9 cellular contexts compared by ENCODE assay signal in genomic region chr14:22587677-22588418, GRCh38. TPM values are rescaled to one million over a fixed set of nuclear protein-coding genes. Genes with fewer than 3 reads are reported as not detected.
DNase-seq lines count a peak whose midpoint lies in the region; ATAC-seq, FAIRE-seq and TF ChIP-seq lines count a peak whose summit lies in the region.
"Not testable (repeated sequence)": the region's sequence is repeated elsewhere in the genome, so short reads cannot be mapped to it uniquely, and the experiment has no call there.
"Had no signal": no experiment of that assay in that cellular context is flagged by ENCODE, and none has a peak within 500 bp of the region (broad histone marks: within the 10 kb centered on the region; RNA-seq: fewer than 3 reads in every experiment).

No MANE protein-coding gene starts in this region.

- TF ChIP-seq CTCF in A673 (conservative IDR thresholded peaks at IDR 0.05; ENCODE audit: low read depth, low read length); OCI-LY1 (IDR thresholded peaks at IDR 0.05; ENCODE audit: low read length); activated CD8-positive, alpha-beta T cell treated with anti-CD3 and anti-CD28 coated beads for 36 hours (IDR thresholded peaks at IDR 0.05); foreskin keratinocyte (conservative IDR thresholded peaks at IDR 0.05): not testable (repeated sequence)

- not testable (repeated sequence) for BruUV-seq in A673 (replicated peaks; lab: Mats Ljungman, UMichigan)

- not testable (repeated sequence) for H3K27me3 Mint-ChIP-seq in activated CD8-positive, alpha-beta T cell treated with anti-CD3 and anti-CD28 coated beads for 36 hours

- ATAC-seq in activated CD8-positive, alpha-beta T cell treated with anti-CD3 and anti-CD28 coated beads for 36 hours; foreskin keratinocyte: not testable (repeated sequence)

- H2AFZ ChIP-seq in OCI-LY1 (ENCODE audit: low read length): not testable (repeated sequence)

- intact Hi-C loops in A673 (cut with micrococcal nuclease; ENCODE audit: unreplicated experiment): not testable (repeated sequence)
- intact Hi-C loops in activated CD8-positive, alpha-beta T cell treated with anti-CD3 and anti-CD28 coated beads for 36 hours (cut with micrococcal nuclease): loop anchor here (10.0 kb wide), 1 partner anchor 127 kb away; no protein-coding TSS in a partner anchor

- not testable (repeated sequence) for DNase-seq in A673 (ENCODE audit: low spot score); GM19239 (ENCODE audit: insufficient read length, low spot score); activated CD8-positive, alpha-beta T cell treated with anti-CD3 and anti-CD28 coated beads for 36 hours; foreskin keratinocyte
- DNase-seq in central memory CD4-positive, alpha-beta T cell: peak; percentile 42

- H3K4me1 ChIP-seq in A673 (ENCODE audit: insufficient read depth, low read length, poor library complexity, severe bottlenecking): peaks cover 19% of the 10 kb centered on the region
- peaks cover 59% of the 10 kb centered on the region for H3K4me1 ChIP-seq in OCI-LY1 (ENCODE audit: insufficient read depth, low read length, severe bottlenecking)
- H3K4me1 ChIP-seq in foreskin keratinocyte: not testable (repeated sequence)
- H3K4me1 ChIP-seq in mucosa of rectum (ENCODE audit: control insufficient read depth in 2 of 2, insufficient read depth in 2 of 2, low read length in 2 of 2): peaks cover 15 to 22% of the 10 kb centered on the region in 2 donors
- peaks cover 21% of the 10 kb centered on the region for H3K4me1 ChIP-seq in skeletal muscle satellite cell (ENCODE audit: control insufficient read depth, insufficient read depth, low read length)

- peak overlapping the region; percentile 91 for H3K9ac ChIP-seq in OCI-LY1 (ENCODE audit: low read length)
- H3K9ac ChIP-seq in mucosa of rectum (ENCODE audit: low read depth in 1 of 2, low read length in 2 of 2): peak overlapping the region; percentile 97 to 98
- H3K9ac ChIP-seq in skeletal muscle satellite cell (ENCODE audit: low read depth, low read length): peak overlapping the region; percentile 99

- H3K27ac ChIP-seq in A673 (ENCODE audit: low read depth, low read length, poor library complexity, severe bottlenecking) (peak overlapping the region; percentile 78), foreskin keratinocyte (peak overlapping the region; percentile 62), mucosa of rectum (ENCODE audit: low read depth in 2 of 2, low read length in 2 of 2) (peak overlapping the region; percentile 92 to 99)
- H3K27ac ChIP-seq in OCI-LY1 (ENCODE audit: low read depth, low read length, poor library complexity, severe bottlenecking): not testable (repeated sequence)

- not testable (repeated sequence) for H4K20me1 ChIP-seq in OCI-LY1 (ENCODE audit: insufficient read depth, low read length)

- CTCF ChIA-PET in A673 (lab: Charles Lee): interaction anchor here (1.3 kb wide), 1 partner anchor 18 kb away, joined by 4 read pairs; no protein-coding TSS in a partner anchor
- CTCF ChIA-PET in activated CD8-positive, alpha-beta T cell treated with anti-CD3 and anti-CD28 coated beads for 36 hours (lab: Charles Lee): interaction anchor here (1.2 to 12.8 kb wide), 13 partner anchors 8 to 399 kb away, joined by 3 to 163 read pairs (median 6); partner anchors contain the start of genes ABHD4 and OXA1L

- H3F3A ChIP-seq in OCI-LY1 (ENCODE audit: insufficient read depth, low read length): not testable (repeated sequence)

- H3K9me3 Mint-ChIP-seq in activated CD8-positive, alpha-beta T cell treated with anti-CD3 and anti-CD28 coated beads for 36 hours: not testable (repeated sequence)

- peak overlapping the region; percentile 81 for H3K4me3 ChIP-seq in A673 (ENCODE audit: low read depth, low read length, poor library complexity, severe bottlenecking)
- peak overlapping the region; percentile 89 for H3K4me3 ChIP-seq in OCI-LY1 (ENCODE audit: low read depth, low read length, poor library complexity, severe bottlenecking)
- peak overlapping the region; percentile 98 to 100 for H3K4me3 ChIP-seq in mucosa of rectum (ENCODE audit: low read length in 2 of 2)
- H3K4me3 ChIP-seq in skeletal muscle satellite cell (ENCODE audit: low read length): peak overlapping the region; percentile 93

- peak overlapping the region; percentile 83 for H3K4me3 Mint-ChIP-seq in activated CD8-positive, alpha-beta T cell treated with anti-CD3 and anti-CD28 coated beads for 36 hours

- peak overlapping the region; percentile 98 for H3K27ac Mint-ChIP-seq in activated CD8-positive, alpha-beta T cell treated with anti-CD3 and anti-CD28 coated beads for 36 hours

- peak; percentile 81 for FAIRE-seq in GM19239 (lab: Jason Lieb, UNC)

- H3K79me2 ChIP-seq in OCI-LY1 (ENCODE audit: insufficient read depth, low read length): peaks cover 47% of the 10 kb centered on the region

- H3K9me2 ChIP-seq in OCI-LY1 (ENCODE audit: low read depth, low read length): not testable (repeated sequence)

- H3K4me1 Mint-ChIP-seq in activated CD8-positive, alpha-beta T cell treated with anti-CD3 and anti-CD28 coated beads for 36 hours (ENCODE audit: low read depth): peaks cover 71% of the 10 kb centered on the region

- peaks cover 47% of the 10 kb centered on the region for H3K36me3 Mint-ChIP-seq in activated CD8-positive, alpha-beta T cell treated with anti-CD3 and anti-CD28 coated beads for 36 hours (ENCODE audit: low read depth)

- not testable (repeated sequence) for H3K9me3 ChIP-seq in A673 (ENCODE audit: low read depth, low read length, poor library complexity, severe bottlenecking); OCI-LY1 (ENCODE audit: low read length); mucosa of rectum (ENCODE audit: control insufficient read depth in 2 of 2, low read length in 2 of 2); skeletal muscle satellite cell (replicated peaks; ENCODE audit: low read length)

- POLR2A ChIA-PET in A673 (lab: Charles Lee; ENCODE audit: low non-redundant PET): not testable (repeated sequence)
- POLR2A ChIA-PET in activated CD8-positive, alpha-beta T cell treated with anti-CD3 and anti-CD28 coated beads for 36 hours (lab: Charles Lee): interaction anchor here (0.6 to 3.9 kb wide), 25 partner anchors 8 to 506 kb away, joined by 3 to 31 read pairs (median 4); partner anchors contain the start of genes ABHD4 and OXA1L

- not testable (repeated sequence) for H3K36me3 ChIP-seq in A673 (ENCODE audit: insufficient read depth, low read length, poor library complexity, severe bottlenecking); mucosa of rectum (ENCODE audit: control insufficient read depth in 2 of 2, insufficient read depth in 2 of 2, low read length in 2 of 2)
- H3K36me3 ChIP-seq in OCI-LY1 (ENCODE audit: insufficient read depth, low read length) (peaks cover 19% of the 10 kb centered on the region; the same call in 1 of the 2 replicates), skeletal muscle satellite cell (ENCODE audit: insufficient read depth, low read length) (peaks cover 14% of the 10 kb centered on the region)

- peak overlapping the region; percentile 90 for H3K4me2 ChIP-seq in OCI-LY1 (ENCODE audit: low read length)
- H3K4me2 ChIP-seq in skeletal muscle satellite cell (ENCODE audit: low read length): peak overlapping the region; percentile 92

- not testable (repeated sequence) for H3K27me3 ChIP-seq in A673 (replicated peaks; ENCODE audit: insufficient read depth, low read depth, low read length, poor library complexity); OCI-LY1 (ENCODE audit: insufficient read depth, low read length); foreskin keratinocyte; mucosa of rectum (ENCODE audit: control insufficient read depth in 2 of 2, insufficient read depth in 2 of 2, low read length in 2 of 2); skeletal muscle satellite cell (ENCODE audit: control insufficient read depth, insufficient read depth, low read length)

RNA-seq across cellular contexts. Expression of gene DAD1, which starts 1.2 kb away (rescaled TPM):
- 224 and 261 TPM in 2 replicates for total RNA-seq in A673 (2021)
- total RNA-seq in activated CD8-positive, alpha-beta T cell treated with anti-CD3 and anti-CD28 coated beads for 36 hours: 100 to 1,000 TPM; 194 to 196 TPM
- total RNA-seq in foreskin keratinocyte: 211 and 266 TPM in 2 replicates
- 303 and 367 TPM in 2 replicates for polyA plus RNA-seq in foreskin keratinocyte
- 463 and 696 TPM in 2 replicates for total RNA-seq in skeletal muscle satellite cell (2012; rRNA removed)

RNA-seq across cellular contexts. Expression of gene ABHD4, which starts 10.3 kb away (rescaled TPM):
- total RNA-seq in A673 (2021): 36.6 and 40.7 TPM in 2 replicates
- total RNA-seq in activated CD8-positive, alpha-beta T cell treated with anti-CD3 and anti-CD28 coated beads for 36 hours: 1 to 10 TPM; 8.6 to 9.4 TPM
- total RNA-seq in foreskin keratinocyte: 7.4 and 8.2 TPM in 2 replicates
- polyA plus RNA-seq in foreskin keratinocyte: 12.7 and 12.8 TPM in 2 replicates
- 8.6 and 11.6 TPM in 2 replicates for total RNA-seq in skeletal muscle satellite cell (2012; rRNA removed)

RNA-seq across cellular contexts. Expression of gene OR6J1, which starts 56.3 kb away (rescaled TPM):
- not detected in 2 replicates for total RNA-seq in A673 (2021)
- not detected for total RNA-seq in activated CD8-positive, alpha-beta T cell treated with anti-CD3 and anti-CD28 coated beads for 36 hours
- total RNA-seq in foreskin keratinocyte: not detected in 2 replicates
- polyA plus RNA-seq in foreskin keratinocyte: not detected in 2 replicates
- total RNA-seq in skeletal muscle satellite cell (2012; rRNA removed): not detected in 2 replicates
- polyA plus RNA-seq: adipose tissue had no signal
